15 cellular contexts compared by ENCODE assay signal in the genomic region with DNA sequence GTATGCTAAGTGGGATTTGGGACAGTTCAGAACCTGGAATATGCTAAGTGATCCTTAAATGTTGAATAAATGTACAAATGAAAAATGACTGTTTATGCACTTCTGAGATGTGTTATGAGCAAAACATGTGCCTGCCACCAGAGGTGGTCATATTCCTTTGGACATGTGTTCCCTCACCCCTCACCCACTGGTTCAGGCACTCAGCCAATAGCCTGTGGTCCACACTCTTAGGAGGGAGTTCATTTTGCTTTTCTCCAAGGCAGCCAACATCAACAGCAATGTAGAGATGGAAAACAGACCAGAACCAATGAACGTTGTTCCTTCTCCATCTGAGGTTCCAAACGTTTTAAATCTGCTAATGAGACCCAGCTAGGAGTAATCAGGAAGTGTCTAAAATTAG. TPM values are rescaled to one million over a fixed set of nuclear protein-coding genes. Genes with fewer than 3 reads are reported as not detected.
DNase-seq lines count a peak whose midpoint lies in the region; ATAC-seq and TF ChIP-seq lines count a peak whose summit lies in the region.
"Had no signal": no experiment of that assay in that cellular context is flagged by ENCODE, and none has a peak within 500 bp of the region (broad histone marks: within the 10 kb centered on the region; RNA-seq: fewer than 3 reads in every experiment).

No MANE protein-coding gene starts in this region.

- no peak for ATAC-seq in SK-N-SH treated with all-trans-retinoic acid at 6 μM for 48 hours
- no peak for ATAC-seq in GM18858 (IDR thresholded peaks at IDR 0.05; ENCODE audit: unreplicated experiment)

- H3K4me1 ChIP-seq in SK-N-SH (ENCODE audit: control insufficient read depth in 1 of 2, insufficient read depth in 2 of 2, low read depth in 1 of 2, low read length in 1 of 2) (peaks cover 8 to 36% of the 10 kb centered on the region in 2 experiments; a peak in 3 of 4 replicates), fibroblast of lung (ENCODE audit: control insufficient read depth, extremely low read depth, insufficient read depth, low read length) (no peaks in the 10 kb centered on the region)
- no peaks in the 10 kb centered on the region for H3K4me1 ChIP-seq in effector memory CD4-positive, alpha-beta T cell (ENCODE audit: control insufficient read depth, insufficient read depth, low read length, poor library complexity, severe bottlenecking)

- no peak overlapping the region for H3K27ac Mint-ChIP-seq in immature natural killer cell
- H3K27ac Mint-ChIP-seq: B cell; CD4-positive, alpha-beta T cell had no signal

- no peaks in the 10 kb centered on the region for H3F3A ChIP-seq in SK-N-SH (replicated peaks; ENCODE audit: insufficient read depth)

- TF ChIP-seq EP300 in SK-N-SH (IDR thresholded peaks at IDR 0.05; ENCODE audit: borderline replicate concordance in 1 of 2, low read depth in 1 of 2, low read length in 1 of 2): no peak

- H3K27me3 ChIP-seq in SK-N-SH (ENCODE audit: insufficient read depth): no peaks in the 10 kb centered on the region
- H3K27me3 ChIP-seq in fibroblast of lung (ENCODE audit: control insufficient read depth, insufficient read depth, low read length): peaks cover 2% of the 10 kb centered on the region
- no peaks in the 10 kb centered on the region for H3K27me3 ChIP-seq in effector memory CD4-positive, alpha-beta T cell (replicated peaks; ENCODE audit: control insufficient read depth, insufficient read depth, low read length, poor library complexity, severe bottlenecking)

- POLR2A ChIA-PET in SK-N-SH (lab: Yijun Ruan, JAX): no interaction called here

- H3K9me3 Mint-ChIP-seq in immature natural killer cell: no peaks in the 10 kb centered on the region
- H3K9me3 Mint-ChIP-seq: CD4-positive, alpha-beta T cell had no signal

- WGBS in SK-N-SH (ENCODE audit: low lambda C conversion rate): 27% methylated on average over 2 of the region's 2 CpGs

- H3K4me2 ChIP-seq in SK-N-SH: no peak overlapping the region
- no peak overlapping the region for H3K4me2 ChIP-seq in fibroblast of lung (ENCODE audit: extremely low read depth, insufficient read depth, low read length)

- H4K20me1 ChIP-seq in SK-N-SH (ENCODE audit: insufficient read depth): no peaks in the 10 kb centered on the region
- no peaks in the 10 kb centered on the region for H4K20me1 ChIP-seq in fibroblast of lung (ENCODE audit: control insufficient read depth, extremely low read depth, insufficient read depth, low read length)

- DNase-seq in SK-N-SH (peak; percentile 57), astrocyte of the hippocampus (ENCODE audit: low read depth, low spot score) (peak; percentile 79), fibroblast of lung (ENCODE audit: low read depth in 2 of 2) (peak; percentile 24 to 53), immature natural killer cell (no peak), SHP77 treated with DMSO at 0.1 percent for 48 hours (lab: John Stamatoyannopoulos, UW) (no peak)
- no peak for DNase-seq in effector memory CD4-positive, alpha-beta T cell
- DNase-seq: CD4-positive, alpha-beta T cell; DMS53; NCI-H1105 treated with DMSO at 0.1 percent for 48 hours; NCI-H187; NCI-H2227 treated with DMSO at 0.1 percent for 48 hours; NCI-H524 treated with DMSO at 0.1 percent for 48 hours had no signal

- CTCF ChIA-PET in SK-N-SH (lab: Yijun Ruan, JAX): interaction anchor here (1.2 to 2.5 kb wide), 3 partner anchors 26 to 106 kb away, joined by 5 to 12 read pairs (median 7); no protein-coding TSS in a partner anchor

- no peaks in the 10 kb centered on the region for H3K36me3 ChIP-seq in SK-N-SH (replicated peaks in 1 of 2; ENCODE audit: control insufficient read depth in 1 of 2, insufficient read depth in 2 of 2, low read length in 1 of 2)
- H3K36me3 ChIP-seq in fibroblast of lung (ENCODE audit: control insufficient read depth, insufficient read depth, low read length): no peaks in the 10 kb centered on the region
- no peaks in the 10 kb centered on the region for H3K36me3 ChIP-seq in effector memory CD4-positive, alpha-beta T cell (ENCODE audit: control insufficient read depth, insufficient read depth, low read length)

- no peak overlapping the region for H2AFZ ChIP-seq in SK-N-SH (ENCODE audit: low read depth)
- no peak overlapping the region for H2AFZ ChIP-seq in fibroblast of lung (ENCODE audit: low read length)

- H3K79me2 ChIP-seq in SK-N-SH (ENCODE audit: insufficient read depth) (no peaks in the 10 kb centered on the region), fibroblast of lung (ENCODE audit: control insufficient read depth, insufficient read depth, low read length) (no peaks in the 10 kb centered on the region)

- no peaks in the 10 kb centered on the region for H3K36me3 Mint-ChIP-seq in immature natural killer cell

- H3K9me3 ChIP-seq in SK-N-SH (no peaks in the 10 kb centered on the region), fibroblast of lung (ENCODE audit: control insufficient read depth, insufficient read depth, low read depth, low read length) (no peaks in the 10 kb centered on the region)
- no peaks in the 10 kb centered on the region for H3K9me3 ChIP-seq in effector memory CD4-positive, alpha-beta T cell (ENCODE audit: control insufficient read depth, low read length)

- H3K9ac ChIP-seq in SK-N-SH: no peak overlapping the region
- no peak overlapping the region for H3K9ac ChIP-seq in fibroblast of lung (ENCODE audit: insufficient read depth, low read length)

- TF ChIP-seq RAD21 in SK-N-SH (IDR thresholded peaks at IDR 0.05; ENCODE audit: low read length): no peak

- H3K4me1 Mint-ChIP-seq in immature natural killer cell: no peaks in the 10 kb centered on the region
- H3K4me1 Mint-ChIP-seq: B cell had no signal

- H3K9me2 ChIP-seq in SK-N-SH: no peaks in the 10 kb centered on the region

- H3K27me3 Mint-ChIP-seq in immature natural killer cell (ENCODE audit: low read depth in 3 of 3): peaks cover 0 to 1% (median 0%) of the 10 kb centered on the region in 3 donors

- TF ChIP-seq CTCF in SK-N-SH (IDR thresholded peaks at IDR 0.05) (no peak), fibroblast of lung (conservative IDR thresholded peaks at IDR 0.05 in 1 of 2, IDR thresholded peaks at IDR 0.05 in 1 of 2; ENCODE audit: low read depth in 1 of 2, low read length in 2 of 2) (peak in 1 of 2 donors; percentile 1)

- H3K27ac ChIP-seq in SK-N-SH (ENCODE audit: low read depth in 2 of 2, low read length in 1 of 2): peak overlapping the region in 1 of 2 experiments; percentile 12; a peak in 1 of 4 replicates
- no peak overlapping the region for H3K27ac ChIP-seq in fibroblast of lung (ENCODE audit: insufficient read depth, low read length)
- H3K27ac ChIP-seq in effector memory CD4-positive, alpha-beta T cell (ENCODE audit: insufficient read depth, low read length, poor library complexity, severe bottlenecking): no peak overlapping the region

- H3K4me3 Mint-ChIP-seq in immature natural killer cell: no peak overlapping the region
- H3K4me3 Mint-ChIP-seq: B cell; CD4-positive, alpha-beta T cell had no signal

- H3K4me3 ChIP-seq in SK-N-SH (ENCODE audit: low read depth in 2 of 2, low read length in 1 of 2) (no peak overlapping the region), fibroblast of lung (replicated peaks in 1 of 4; ENCODE audit: control extremely low read depth in 1 of 4, insufficient read depth in 1 of 4, low read depth in 3 of 4, low read length in 4 of 4) (no peak overlapping the region)
- H3K4me3 ChIP-seq in effector memory CD4-positive, alpha-beta T cell (ENCODE audit: insufficient read depth, low read depth, low read length, poor library complexity, severe bottlenecking): no peak overlapping the region

TF ChIP-seq in SK-N-SH, 30 proteins besides CTCF, POLR2A, EP300 and RAD21:
- TF ChIP-seq, protein P1, sequence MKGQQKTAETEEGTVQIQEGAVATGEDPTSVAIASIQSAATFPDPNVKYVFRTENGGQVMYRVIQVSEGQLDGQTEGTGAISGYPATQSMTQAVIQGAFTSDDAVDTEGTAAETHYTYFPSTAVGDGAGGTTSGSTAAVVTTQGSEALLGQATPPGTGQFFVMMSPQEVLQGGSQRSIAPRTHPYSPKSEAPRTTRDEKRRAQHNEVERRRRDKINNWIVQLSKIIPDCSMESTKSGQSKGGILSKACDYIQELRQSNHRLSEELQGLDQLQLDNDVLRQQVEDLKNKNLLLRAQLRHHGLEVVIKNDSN (IDR thresholded peaks at IDR 0.05; ENCODE audit: borderline replicate concordance, low read depth): no peak
- no peak for TF ChIP-seq CHD2 (IDR thresholded peaks at IDR 0.05; ENCODE audit: low read length, partially characterized antibody)
- no peak for TF ChIP-seq EZH2phosphoT487 (IDR thresholded peaks at IDR 0.05; ENCODE audit: borderline replicate concordance, low read depth)
- TF ChIP-seq RFX5 (IDR thresholded peaks at IDR 0.05; ENCODE audit: low read length): no peak
- TF ChIP-seq GATA2 (CRISPR knock-in tag; IDR thresholded peaks at IDR 0.05): no peak

TF ChIP-seq in SK-N-SH treated with all-trans-retinoic acid at 6 μM for 48 hours, 23 proteins besides CTCF, POLR2A, EP300 and RAD21 (continues in another document):
- no peak for TF ChIP-seq TCF4 (CRISPR knock-in tag; IDR thresholded peaks at IDR 0.05; ENCODE audit: borderline replicate concordance)
- TF ChIP-seq, protein P2, sequence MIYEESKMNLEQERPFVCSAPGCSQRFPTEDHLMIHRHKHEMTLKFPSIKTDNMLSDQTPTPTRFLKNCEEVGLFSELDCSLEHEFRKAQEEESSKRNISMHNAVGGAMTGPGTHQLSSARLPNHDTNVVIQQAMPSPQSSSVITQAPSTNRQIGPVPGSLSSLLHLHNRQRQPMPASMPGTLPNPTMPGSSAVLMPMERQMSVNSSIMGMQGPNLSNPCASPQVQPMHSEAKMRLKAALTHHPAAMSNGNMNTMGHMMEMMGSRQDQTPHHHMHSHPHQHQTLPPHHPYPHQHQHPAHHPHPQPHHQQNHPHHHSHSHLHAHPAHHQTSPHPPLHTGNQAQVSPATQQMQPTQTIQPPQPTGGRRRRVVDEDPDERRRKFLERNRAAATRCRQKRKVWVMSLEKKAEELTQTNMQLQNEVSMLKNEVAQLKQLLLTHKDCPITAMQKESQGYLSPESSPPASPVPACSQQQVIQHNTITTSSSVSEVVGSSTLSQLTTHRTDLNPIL (CRISPR knock-in tag; IDR thresholded peaks at IDR 0.05; ENCODE audit: low read depth): no peak

RNA-seq across cellular contexts. Expression of a gene that starts 44.0 kb away (rescaled TPM):
- polyA plus RNA-seq in SK-N-SH (2012; rRNA removed) (18.0 and 24.0 TPM in 2 replicates), fibroblast of lung (16.3 and 19.6 TPM in 2 replicates), immature natural killer cell (10 to 100 TPM in 2 of 3 donors, 1 to 10 TPM in 1; 4.5 to 15.0 (median 10.5) TPM)
- 12.9 and 17.6 TPM in 2 replicates for polyA plus RNA-seq in SK-N-SH (2012; cell fraction: cytosol; rRNA removed)
- polyA plus RNA-seq in SK-N-SH (2012; cell fraction: nucleus; rRNA removed): 63.3 and 70.9 TPM in 2 replicates
- 26.9 and 28.2 TPM in 2 replicates for total RNA-seq in fibroblast of lung
- 16.9 and 18.8 TPM in 2 replicates for polyA plus RNA-seq in fibroblast of lung (2012)
- 23.2 and 34.2 TPM in 2 replicates for polyA minus RNA-seq in fibroblast of lung (ENCODE audit: low replicate concordance)

RNA-seq across cellular contexts. Expression of a gene that starts 44.1 kb away (rescaled TPM):
- polyA plus RNA-seq in SK-N-SH (2012; rRNA removed): 19.5 and 27.8 TPM in 2 replicates
- 28.2 and 29.1 TPM in 2 replicates for polyA plus RNA-seq in SK-N-SH (2012; cell fraction: cytosol; rRNA removed)
- 9.9 and 16.3 TPM in 2 replicates for polyA plus RNA-seq in SK-N-SH (2012; cell fraction: nucleus; rRNA removed)
- 18.7 and 21.0 TPM in 2 replicates for total RNA-seq in fibroblast of lung
- polyA plus RNA-seq in fibroblast of lung: 27.5 and 30.3 TPM in 2 replicates
- 20.8 and 21.7 TPM in 2 replicates for polyA plus RNA-seq in fibroblast of lung (2012)
- polyA minus RNA-seq in fibroblast of lung (ENCODE audit: low replicate concordance): 1.7 and 3.9 TPM in 2 replicates
- polyA plus RNA-seq in immature natural killer cell: 10 to 100 TPM; 11.5 to 21.1 (median 13.7) TPM

Comparison
In these comparisons a context has a peak if more than half of its experiments do, and no peak if none do; other contexts are left out.
1. DNase-seq: peak in SK-N-SH (single experiment), astrocyte of the hippocampus (single experiment) and fibroblast of lung (2 of 2); none in immature natural killer cell (0 of 3), effector memory CD4-positive, alpha-beta T cell (0 of 3) and SHP77 treated with DMSO at 0.1 percent for 48 hours (single experiment).